In genomic region chr17:16921451-16921850, GRCh38 we compare ENCODE assay signal across 11 cellular contexts. TPM values are rescaled to one million over a fixed set of nuclear protein-coding genes. Genes with fewer than 3 reads are reported as not detected.
DNase-seq lines count a peak whose midpoint lies in the region; ATAC-seq and TF ChIP-seq lines count a peak whose summit lies in the region.
"Not testable (repeated sequence)": the region's sequence is repeated elsewhere in the genome, so short reads cannot be mapped to it uniquely, and the experiment has no call there.
"Had no signal": no experiment of that assay in that cellular context is flagged by ENCODE, and none has a peak within 500 bp of the region (broad histone marks: within the 10 kb centered on the region; RNA-seq: fewer than 3 reads in every experiment).

No MANE protein-coding gene starts in this region.

- H3K27ac ChIP-seq in coronary artery, spleen: not testable (repeated sequence)

- not testable (repeated sequence) for H3K9me3 ChIP-seq in T-helper 17 cell (ENCODE audit: control insufficient read depth, low read length, poor library complexity, severe bottlenecking); spleen

- not testable (repeated sequence) for H3K36me3 Mint-ChIP-seq in T-helper 17 cell (ENCODE audit: low read depth)

- 88 to 92% (median 89%) methylated on average over 6 of the region's 6 CpGs for WGBS in spleen, 5 donors

- not testable (repeated sequence) for TF ChIP-seq POLR2A in spleen (IDR thresholded peaks at IDR 0.05)

- peak overlapping the region; percentile 54 for H3K27ac Mint-ChIP-seq in T-helper 17 cell

- intact Hi-C loops in posterior vena cava (cut with DNase I); spleen (cut with DNase I; ENCODE audit: low total_unique reads): not testable (repeated sequence)

- TF ChIP-seq CTCF in coronary artery (IDR thresholded peaks at IDR 0.05); spleen (IDR thresholded peaks at IDR 0.05 in 8 of 11, conservative IDR thresholded peaks at IDR 0.05 in 3 of 11): not testable (repeated sequence)

- not testable (repeated sequence) for H3K4me1 ChIP-seq in spleen

- peaks cover 11% of the 10 kb centered on the region for H3K27me3 Mint-ChIP-seq in T-helper 17 cell

- H3K4me3 Mint-ChIP-seq in T-helper 17 cell: not testable (repeated sequence)

- H3K27me3 ChIP-seq in spleen (replicated peaks in 1 of 7): not testable (repeated sequence)

- not testable (repeated sequence) for H3K36me3 ChIP-seq in spleen

- H3K4me1 Mint-ChIP-seq in T-helper 17 cell: not testable (repeated sequence)

- H3K4me3 ChIP-seq in coronary artery, spleen: not testable (repeated sequence)

- not testable (repeated sequence) for ATAC-seq in T-helper 17 cell, left lobe of liver

- not testable (repeated sequence) for DNase-seq in T-helper 17 cell
- DNase-seq in coronary artery (ENCODE audit: low spot score) (peak; percentile 4), left lobe of liver (ENCODE audit: low spot score) (peak; percentile 5), mesenteric fat pad (ENCODE audit: low spot score) (peak; percentile 12), posterior vena cava (ENCODE audit: low spot score) (peak; percentile 5), spleen (peak; percentile 1)

RNA-seq across cellular contexts. Expression of gene TNFRSF13B, which starts 50.5 kb away (rescaled TPM):
- total RNA-seq in T-helper 17 cell (1 to 10 TPM in 1 of 2 donors, not detected in 1; 1.1 TPM), left lobe of liver (not detected), mesenteric fat pad (not detected), posterior vena cava (not detected), spleen (10 to 100 TPM; 25.1 to 52.1 (median 40.4) TPM)
- 100 to 1,000 TPM in 2 of 3 donors, 10 to 100 TPM in 1; 65.9 to 142 (median 119) TPM for polyA plus RNA-seq in spleen
- total RNA-seq: CD4-positive, alpha-beta T cell; CD8-positive, alpha-beta memory T cell; GM23248; H1 had no signal
- polyA plus RNA-seq: A549; CD8-positive, alpha-beta memory T cell; GM23248; H1 had no signal

Comparison
In these comparisons a context has a peak if more than half of its experiments do, and no peak if none do; other contexts are left out.
1. RNA of gene TNFRSF13B, which starts 50.5 kb away (total RNA-seq): 25.1 to 52.1 TPM in spleen; 1.1 TPM in T-helper 17 cell, not detected in posterior vena cava, not detected in mesenteric fat pad (single experiment) and not detected in left lobe of liver (single experiment); every median in the first group is over 10 times any median in the second.